14 cellular contexts compared by ENCODE assay signal in genomic region chr14:59127437-59127732, GRCh38.
"Had no signal": no experiment of that assay in that cellular context is flagged by ENCODE, and none has a peak within 500 bp of the region (broad histone marks: within the 10 kb centered on the region; RNA-seq: fewer than 3 reads in every experiment).

No MANE protein-coding gene starts in this region.

- DNase-seq: activated CD4-positive, CD25-positive, alpha-beta regulatory T cell; activated naive CD4-positive, alpha-beta T cell; activated naive CD8-positive, alpha-beta T cell treated with anti-CD3 and anti-CD28 coated beads for 36 hours; activated T-cell treated with anti-CD3 and anti-CD28 coated beads, Interleukin-2, amount 50 U/mL, for 1 hour; foreskin melanocyte; spleen; T-helper 9 cell; upper lobe of right lung had no signal

- H3K27me3 ChIP-seq: upper lobe of right lung had no signal

- H3K27me3 Mint-ChIP-seq: stimulated activated memory B cell treated with anti-CD40 and anti-IgM and Interleukin-4, amounts not matched to agents 10 μg/mL and 1 μg/mL and 100 μg/mL, for 72 hours had no signal

- H3K4me3 ChIP-seq: lung, spleen, upper lobe of right lung had no signal

- H3K36me3 Mint-ChIP-seq: activated naive CD8-positive, alpha-beta T cell treated with anti-CD3 and anti-CD28 coated beads for 36 hours; stimulated activated memory B cell treated with anti-CD40 and anti-IgM and Interleukin-4, amounts not matched to agents 10 μg/mL and 1 μg/mL and 100 μg/mL, for 72 hours had no signal

- H3K36me3 ChIP-seq: spleen, upper lobe of right lung had no signal

- H3K27ac ChIP-seq: spleen, upper lobe of right lung had no signal

- H3K4me1 Mint-ChIP-seq: activated CD4-positive, alpha-beta T cell treated with anti-CD3 and anti-CD28 coated beads, Interleukin-2, amount 10 ng/mL, durations not matched to agents 24 days and 14 days; activated T-helper 17 cell treated with anti-CD3 and anti-CD28 coated beads, Interleukin-2, amount 50 U/mL, for 72 hours had no signal

- H3K9me3 ChIP-seq: spleen, upper lobe of right lung had no signal

- H3K27ac Mint-ChIP-seq: activated CD4-positive, alpha-beta T cell treated with anti-CD3 and anti-CD28 coated beads, Interleukin-2, amount 10 ng/mL, durations not matched to agents 24 days and 14 days; activated CD8-positive, alpha-beta T cell treated with anti-CD3 and anti-CD28 coated beads for 36 hours; activated naive CD8-positive, alpha-beta T cell treated with anti-CD3 and anti-CD28 coated beads for 36 hours; activated T-helper 17 cell treated with anti-CD3 and anti-CD28 coated beads, Interleukin-2, amount 50 U/mL, for 72 hours; nephron; stimulated activated memory B cell treated with anti-CD40 and anti-IgM and Interleukin-4, amounts not matched to agents 10 μg/mL and 1 μg/mL and 100 μg/mL, for 72 hours had no signal

- H3K4me3 Mint-ChIP-seq: activated CD4-positive, alpha-beta T cell treated with anti-CD3 and anti-CD28 coated beads, Interleukin-2, amount 10 ng/mL, durations not matched to agents 24 days and 14 days; activated CD8-positive, alpha-beta T cell treated with anti-CD3 and anti-CD28 coated beads for 36 hours; activated naive CD8-positive, alpha-beta T cell treated with anti-CD3 and anti-CD28 coated beads for 36 hours; activated T-helper 17 cell treated with anti-CD3 and anti-CD28 coated beads, Interleukin-2, amount 50 U/mL, for 72 hours; nephron; stimulated activated memory B cell treated with anti-CD40 and anti-IgM and Interleukin-4, amounts not matched to agents 10 μg/mL and 1 μg/mL and 100 μg/mL, for 72 hours had no signal

- H3K9me3 Mint-ChIP-seq: activated CD4-positive, alpha-beta T cell treated with anti-CD3 and anti-CD28 coated beads, Interleukin-2, amount 10 ng/mL, durations not matched to agents 24 days and 14 days; activated CD8-positive, alpha-beta T cell treated with anti-CD3 and anti-CD28 coated beads for 36 hours; activated naive CD8-positive, alpha-beta T cell treated with anti-CD3 and anti-CD28 coated beads for 36 hours; activated T-helper 17 cell treated with anti-CD3 and anti-CD28 coated beads, Interleukin-2, amount 50 U/mL, for 72 hours; nephron; stimulated activated memory B cell treated with anti-CD40 and anti-IgM and Interleukin-4, amounts not matched to agents 10 μg/mL and 1 μg/mL and 100 μg/mL, for 72 hours had no signal
